Comparison of ENCODE assay signal across 17 cellular contexts in the genomic region with DNA sequence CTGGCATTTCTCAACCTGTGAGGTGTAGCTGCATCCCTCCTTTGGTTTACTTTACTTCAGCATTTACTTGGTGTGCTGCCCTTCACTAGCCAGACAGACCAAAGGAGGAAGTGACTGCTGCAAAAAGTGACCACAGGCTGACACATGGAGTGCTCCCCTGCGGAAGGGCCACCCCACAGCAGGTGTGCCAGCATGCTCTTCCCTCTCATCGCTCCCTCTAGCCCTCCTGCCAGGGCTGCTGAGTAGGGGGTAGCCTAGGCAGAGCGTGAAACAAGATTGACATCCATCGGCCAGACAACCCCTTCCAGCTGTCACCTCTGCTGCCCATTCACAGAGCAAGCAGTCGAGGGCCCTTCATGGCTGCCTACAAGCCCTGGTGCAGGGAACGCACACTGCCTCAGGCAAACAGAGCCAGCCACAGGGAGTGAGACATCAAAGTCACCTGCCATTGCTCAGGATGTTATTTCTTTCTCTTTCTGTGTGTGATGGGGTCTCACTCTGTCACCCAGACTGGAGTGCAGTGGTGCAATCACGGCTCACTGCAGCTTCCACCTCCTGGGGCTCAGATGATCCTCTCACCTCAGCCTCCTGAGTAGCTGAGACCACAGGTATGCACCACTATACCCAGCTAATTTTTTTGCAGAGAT.
DNase-seq lines count a peak whose midpoint lies in the region; ATAC-seq and TF ChIP-seq lines count a peak whose summit lies in the region.
"Had no signal": no experiment of that assay in that cellular context is flagged by ENCODE, and none has a peak within 500 bp of the region (broad histone marks: within the 10 kb centered on the region; RNA-seq: fewer than 3 reads in every experiment).

No MANE protein-coding gene starts in this region.

- H3F3A ChIP-seq in GM23248 (ENCODE audit: insufficient read depth) = no peaks in the 10 kb centered on the region

- H3K4me3 ChIP-seq in HCT116 (replicated peaks in 1 of 2; ENCODE audit: low read depth in 1 of 2, low read length in 2 of 2) (no peak overlapping the region), mucosa of descending colon (no peak overlapping the region), GM23248 (no peak overlapping the region)
- H3K4me3 ChIP-seq: adrenal gland, prostate gland, skin epidermis, upper lobe of left lung had no signal

- H3K27ac Mint-ChIP-seq in CD4-positive, alpha-beta T cell = peak overlapping the region; percentile 64

- H3K9ac ChIP-seq in HCT116 (ENCODE audit: low read length) (no peak overlapping the region), GM23248 (no peak overlapping the region)

- no peaks in the 10 kb centered on the region for H3K27me3 Mint-ChIP-seq in CD4-positive, alpha-beta T cell
- H3K27me3 Mint-ChIP-seq: naive thymus-derived CD8-positive, alpha-beta T cell had no signal

- no peak for TF ChIP-seq RAD21 in HCT116 (IDR thresholded peaks at IDR 0.05; ENCODE audit: low read depth)

- TF ChIP-seq CTCF in CD4-positive, alpha-beta T cell (IDR thresholded peaks at IDR 0.05) = no peak
- TF ChIP-seq CTCF in HCT116 (IDR thresholded peaks at IDR 0.05 in 2 of 3, conservative IDR thresholded peaks at IDR 0.05 in 1 of 3; ENCODE audit: borderline replicate concordance in 1 of 3, insufficient read depth in 1 of 3, low read depth in 2 of 3, low read length in 2 of 3) (no peak), mucosa of descending colon (IDR thresholded peaks at IDR 0.05) (no peak)

- H3K4me2 ChIP-seq in HCT116 (ENCODE audit: low read length) (no peak overlapping the region), GM23248 (ENCODE audit: unreplicated experiment) (no peak overlapping the region)

- in situ Hi-C loops in GM23248 (cut with MboI) = no loop called here

- intact Hi-C loops in CD4-positive, alpha-beta T cell (cut with DNase I, micrococcal nuclease) = no loop called here
- intact Hi-C loops in HCT116 (cut with micrococcal nuclease) (no loop called here), mucosa of descending colon (cut with DNase I, micrococcal nuclease) (no loop called here)

- no peak overlapping the region for H2AFZ ChIP-seq in HCT116 (ENCODE audit: low read depth, low read length, poor library complexity, severe bottlenecking)
- no peak overlapping the region for H2AFZ ChIP-seq in GM23248

- no peak overlapping the region for H3K4me3 Mint-ChIP-seq in CD4-positive, alpha-beta T cell
- H3K4me3 Mint-ChIP-seq: naive thymus-derived CD8-positive, alpha-beta T cell had no signal

- RAD21 ChIA-PET in HCT116 (lab: Charles Lee; ENCODE audit: low non-redundant PET in 1 of 2, low total read pairs in 2 of 2, uncharacterized antibody in 2 of 2, unreplicated experiment in 2 of 2) = no interaction called here

- WGBS in GM23248 (ENCODE audit: low coverage in 1 of 2, low lambda C conversion rate in 2 of 2, missing lambda C conversion rate in 2 of 2), 2 experiments = 61 to 67% methylated on average over 7 of the region's 7 CpGs

- POLR2A ChIA-PET in CD4-positive, alpha-beta T cell (lab: Charles Lee) = no interaction called here
- POLR2A ChIA-PET in HCT116 (lab: Charles Lee) = no interaction called here

- H3K79me2 ChIP-seq in HCT116 (ENCODE audit: insufficient read depth, low read length) (no peaks in the 10 kb centered on the region), GM23248 (ENCODE audit: insufficient read depth) (no peaks in the 10 kb centered on the region)

- H3K36me3 ChIP-seq in HCT116 (ENCODE audit: control insufficient read depth in 1 of 2, insufficient read depth in 2 of 2, low read length in 2 of 2) = no peaks in the 10 kb centered on the region
- no peaks in the 10 kb centered on the region for H3K36me3 ChIP-seq in mucosa of descending colon (ENCODE audit: low read depth)
- no peaks in the 10 kb centered on the region for H3K36me3 ChIP-seq in GM23248 (ENCODE audit: low read depth)
- H3K36me3 ChIP-seq: adrenal gland, prostate gland, upper lobe of left lung had no signal

- H4K20me1 ChIP-seq in HCT116 (ENCODE audit: insufficient read depth) (no peaks in the 10 kb centered on the region), GM23248 (ENCODE audit: insufficient read depth) (no peaks in the 10 kb centered on the region)

- peaks cover 0 to 10% of the 10 kb centered on the region in 2 experiments; a peak in 1 of 4 replicates for H3K4me1 ChIP-seq in HCT116 (ENCODE audit: control insufficient read depth in 1 of 2, insufficient read depth in 2 of 2, low read length in 2 of 2)
- H3K4me1 ChIP-seq in mucosa of descending colon (ENCODE audit: low read depth) = no peaks in the 10 kb centered on the region
- 0 out of 2 replicates have a peak, but pooled peaks cover 12% of the 10 kb centered on the region for H3K4me1 ChIP-seq in GM23248 (ENCODE audit: insufficient read depth)
- H3K4me1 ChIP-seq: adrenal gland, prostate gland, upper lobe of left lung had no signal

- H3K9me3 Mint-ChIP-seq in CD4-positive, alpha-beta T cell = no peaks in the 10 kb centered on the region
- H3K9me3 Mint-ChIP-seq: naive thymus-derived CD8-positive, alpha-beta T cell had no signal

- no peaks in the 10 kb centered on the region for H3K36me3 Mint-ChIP-seq in CD4-positive, alpha-beta T cell (ENCODE audit: low read depth)
- H3K36me3 Mint-ChIP-seq: naive thymus-derived CD8-positive, alpha-beta T cell had no signal

- no peak for DNase-seq in CD4-positive, alpha-beta T cell
- DNase-seq in HCT116 (ENCODE audit: low read depth, low spot score) (no peak), SKM-1 treated with dmso at 0.1 percent for 144 hours (lab: John Stamatoyannopoulos, UW; ENCODE audit: unreplicated experiment) (peak; percentile 66), mucosa of descending colon (no peak), GM23248 (no peak)
- DNase-seq: EL, mammary epithelial cell, NCI-H187, NCI-H446 treated with DMSO at 0.1 percent for 48 hours had no signal

- no peak overlapping the region for H3K27ac ChIP-seq in CD4-positive, alpha-beta T cell (ENCODE audit: low read depth, low read length)
- no peak overlapping the region for H3K27ac ChIP-seq in HCT116 (ENCODE audit: low read depth, low read length)
- no peak overlapping the region for H3K27ac ChIP-seq in GM23248
- H3K27ac ChIP-seq: adrenal gland, prostate gland, skin epidermis, upper lobe of left lung had no signal

- CTCF ChIA-PET in CD4-positive, alpha-beta T cell (lab: Charles Lee) = no interaction called here
- CTCF ChIA-PET in HCT116 (lab: Charles Lee) = no interaction called here

- no peak for TF ChIP-seq POLR2A in HCT116 (IDR thresholded peaks at IDR 0.05; ENCODE audit: borderline replicate concordance, extremely low read depth, insufficient read depth, insufficient read length)

- H3K27me3 ChIP-seq in CD4-positive, alpha-beta T cell (ENCODE audit: control insufficient read depth, insufficient read depth, low read length) = no peaks in the 10 kb centered on the region
- H3K27me3 ChIP-seq in HCT116 (ENCODE audit: insufficient read depth, low read length) (no peaks in the 10 kb centered on the region), GM23248 (replicated peaks; ENCODE audit: insufficient read depth) (no peaks in the 10 kb centered on the region; the same call in none of the 2 replicates)
- H3K27me3 ChIP-seq: adrenal gland, upper lobe of left lung had no signal

- peaks cover 15% of the 10 kb centered on the region for H3K4me1 Mint-ChIP-seq in CD4-positive, alpha-beta T cell (ENCODE audit: low read depth)

- no peaks in the 10 kb centered on the region for H3K9me3 ChIP-seq in CD4-positive, alpha-beta T cell (ENCODE audit: control insufficient read depth, low read length)
- no peaks in the 10 kb centered on the region for H3K9me3 ChIP-seq in HCT116 (ENCODE audit: control insufficient read depth in 1 of 2, insufficient read depth in 1 of 2, low read depth in 1 of 2, low read length in 2 of 2)
- no peaks in the 10 kb centered on the region for H3K9me3 ChIP-seq in mucosa of descending colon
- H3K9me3 ChIP-seq in GM23248 (ENCODE audit: low read depth) = no peaks in the 10 kb centered on the region
- H3K9me3 ChIP-seq: adrenal gland, prostate gland, upper lobe of left lung had no signal

- no TSS peak for BruUV-seq in HCT116 (replicated peaks; lab: Mats Ljungman, UMichigan)

- no peaks in the 10 kb centered on the region for H3K9me2 ChIP-seq in HCT116 (ENCODE audit: insufficient read depth)
- no peaks in the 10 kb centered on the region for H3K9me2 ChIP-seq in GM23248 (ENCODE audit: insufficient read depth)

- ATAC-seq in CD4-positive, alpha-beta T cell (ENCODE audit: poor library complexity) = peak; percentile 24
- ATAC-seq in HCT116 (peak; percentile 27; the same call in 1 of the 2 replicates), mucosa of descending colon (peak; percentile 45), HG03457 (IDR thresholded peaks at IDR 0.05; ENCODE audit: unreplicated experiment) (no peak), HG03442 (IDR thresholded peaks at IDR 0.05; ENCODE audit: unreplicated experiment) (no peak)
- ATAC-seq: activated CD4-positive, CD25-positive, alpha-beta regulatory T cell treated with anti-CD3 and anti-CD28 coated beads, Interleukin-2, amount 50 U/mL, for 24 hours had no signal

TF ChIP-seq in HCT116, 20 proteins besides CTCF, POLR2A, EP300 and RAD21 (continues in another document):
- no peak for TF ChIP-seq ZBTB33 (IDR thresholded peaks at IDR 0.05; ENCODE audit: extremely low read depth, insufficient replicate concordance, low read length)
- TF ChIP-seq, protein P1, sequence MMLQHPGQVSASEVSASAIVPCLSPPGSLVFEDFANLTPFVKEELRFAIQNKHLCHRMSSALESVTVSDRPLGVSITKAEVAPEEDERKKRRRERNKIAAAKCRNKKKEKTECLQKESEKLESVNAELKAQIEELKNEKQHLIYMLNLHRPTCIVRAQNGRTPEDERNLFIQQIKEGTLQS (IDR thresholded peaks at IDR 0.05) = no peak
- TF ChIP-seq ZNF274 (IDR thresholded peaks at IDR 0.05; ENCODE audit: low read depth, low read length) = no peak
- TF ChIP-seq CBX3 (IDR thresholded peaks at IDR 0.05; ENCODE audit: low read depth) = no peak
- TF ChIP-seq EZH2 (IDR thresholded peaks at IDR 0.05) = no peak
- no peak for TF ChIP-seq POLR2AphosphoS5 (IDR thresholded peaks at IDR 0.05; ENCODE audit: low read depth, low read length)
- no peak for TF ChIP-seq SP1 (IDR thresholded peaks at IDR 0.05; ENCODE audit: low read depth)
- TF ChIP-seq SRF (IDR thresholded peaks at IDR 0.05; ENCODE audit: low read depth) = no peak

Comparison
In these comparisons a context has a peak if more than half of its experiments do, and no peak if none do; other contexts are left out.
1. ATAC-seq: peak in CD4-positive, alpha-beta T cell (single experiment), HCT116 (single experiment) and mucosa of descending colon (single experiment); none in HG03457 (single experiment) and HG03442 (single experiment).